Comparison of ENCODE assay signal across 14 cellular contexts in genomic region chr15:79881254-79881653, GRCh38.
"Had no signal": no experiment of that assay in that cellular context is flagged by ENCODE, and none has a peak within 500 bp of the region (broad histone marks: within the 10 kb centered on the region; RNA-seq: fewer than 3 reads in every experiment).

No MANE protein-coding gene starts in this region.

- H3K4me3 Mint-ChIP-seq: activated naive CD4-positive, alpha-beta T cell treated with anti-CD3 and anti-CD28 coated beads for 36 hours; brain; central memory CD8-positive, alpha-beta T cell; endodermal cell; naive B cell had no signal

- H3K27ac Mint-ChIP-seq: activated naive CD4-positive, alpha-beta T cell treated with anti-CD3 and anti-CD28 coated beads for 36 hours; brain; endodermal cell had no signal

- ATAC-seq: esophagus mucosa, left cardiac atrium, lower lobe of right lung had no signal

- H3K27me3 Mint-ChIP-seq: brain; central memory CD8-positive, alpha-beta T cell; naive B cell had no signal

- DNase-seq: activated CD4-positive, alpha-beta T cell treated with anti-CD3 and anti-CD28 coated beads for 48 hours; activated naive CD4-positive, alpha-beta T cell treated with anti-CD3 and anti-CD28 coated beads for 36 hours; amygdala; endodermal cell; glutamatergic neuron; left cardiac atrium; lower lobe of right lung; naive B cell; posterior cingulate gyrus; stomach; WERI-Rb-1 had no signal
